In genomic region chrX:44011505-44011904, GRCh38 we compare ENCODE assay signal across 24 cellular contexts. TPM values are rescaled to one million over a fixed set of nuclear protein-coding genes. Genes with fewer than 3 reads are reported as not detected.
"Had no signal": no experiment of that assay in that cellular context is flagged by ENCODE, and none has a peak within 500 bp of the region (broad histone marks: within the 10 kb centered on the region; RNA-seq: fewer than 3 reads in every experiment).

No MANE protein-coding gene starts in this region.

- H3K27me3 ChIP-seq: colonic mucosa, foreskin keratinocyte, tibial artery had no signal

- H3K4me1 Mint-ChIP-seq: neural crest cell had no signal

- ATAC-seq: activated T-cell treated with anti-CD3 and anti-CD28 coated beads, Interleukin-2, amount 50 U/mL, for 72 hours; foreskin keratinocyte; left ventricle myocardium superior; stimulated activated naive CD8-positive, alpha-beta T cell treated with anti-CD3 and anti-CD28 coated beads, Interleukin-15, Interleukin-2, amounts not matched to agents 100 U/mL and 50 U/mL, for 24 hours had no signal

- H3K9me3 ChIP-seq: colonic mucosa, right atrium auricular region, tibial artery had no signal

- H3K4me1 ChIP-seq: colonic mucosa, right atrium auricular region had no signal

- H3K27ac Mint-ChIP-seq: activated T-cell treated with anti-CD3 and anti-CD28 coated beads, Interleukin-2, amount 50 U/mL, for 72 hours; memory B cell; progenitor cell of endocrine pancreas had no signal

- H3K4me3 ChIP-seq: colonic mucosa, right atrium auricular region, tibial artery had no signal

- H3K9me3 Mint-ChIP-seq: central memory CD8-positive, alpha-beta T cell; immature natural killer cell; memory B cell had no signal

- H3K4me3 Mint-ChIP-seq: activated T-cell treated with anti-CD3 and anti-CD28 coated beads, Interleukin-2, amount 50 U/mL, for 72 hours; central memory CD8-positive, alpha-beta T cell; memory B cell; naive B cell; neural crest cell had no signal

- H3K36me3 ChIP-seq: colonic mucosa, right atrium auricular region, tibial artery had no signal

- DNase-seq: activated CD4-positive, CD25-positive, alpha-beta regulatory T cell treated with anti-CD3 and anti-CD28 coated beads, Interleukin-2, amount 50 U/mL, for 72 hours; activated CD8-positive, alpha-beta memory T cell treated with anti-CD3 and anti-CD28 coated beads for 24 hours; activated effector memory CD4-positive, alpha-beta T cell treated with anti-CD3 and anti-CD28 coated beads, Interleukin-2, amount 50 U/mL, for 16 hours; activated naive CD4-positive, alpha-beta T cell treated with anti-CD3 and anti-CD28 coated beads, Interleukin-2, amount 50 U/mL, for 16 hours; activated T-cell treated with anti-CD3 and anti-CD28 coated beads, Interleukin-2, amount 50 U/mL, for 72 hours; aorta; colonic mucosa; foreskin keratinocyte; immature natural killer cell; kidney glomerular epithelial cell; left ventricle myocardium superior; naive B cell; stimulated activated CD4-positive, alpha-beta T cell treated with anti-CD3 and anti-CD28 coated beads, Interleukin-2, amount 100 ng/mL, for 24 hours; stimulated activated naive CD8-positive, alpha-beta T cell treated with anti-CD3 and anti-CD28 coated beads, Interleukin-15, Interleukin-2, amounts not matched to agents 100 U/mL and 50 U/mL, for 24 hours; substantia nigra; tibial artery had no signal

- H3K27me3 Mint-ChIP-seq: central memory CD8-positive, alpha-beta T cell; progenitor cell of endocrine pancreas had no signal

- H3K36me3 Mint-ChIP-seq: immature natural killer cell, memory B cell, naive B cell had no signal

- H3K27ac ChIP-seq: colonic mucosa, foreskin keratinocyte, right atrium auricular region, tibial artery, VCaP had no signal

RNA-seq across cellular contexts. Expression of gene NDP, which starts 38.3 kb away (rescaled TPM):
- total RNA-seq: activated T-cell treated with anti-CD3 and anti-CD28 coated beads, Interleukin-2, amount 50 U/mL, for 72 hours; epithelial cell of proximal tubule; foreskin keratinocyte; left ventricle myocardium superior; mononuclear cell; progenitor cell of endocrine pancreas had no signal
- polyA plus RNA-seq: foreskin keratinocyte, immature natural killer cell had no signal
